Comparison of ENCODE assay signal across 20 cellular contexts in genomic region chr10:63921932-63922713, GRCh38.
A peak's percentile ranks its signal among the peaks of the same experiment; 100 is the strongest.
DNase-seq lines count a peak whose midpoint lies in the region; ATAC-seq, FAIRE-seq and TF ChIP-seq lines count a peak whose summit lies in the region.
"Had no signal": no experiment of that assay in that cellular context is flagged by ENCODE, and none has a peak within 500 bp of the region (broad histone marks: within the 10 kb centered on the region; RNA-seq: fewer than 3 reads in every experiment).

No MANE protein-coding gene starts in this region.

- H3K36me3 Mint-ChIP-seq in CD4-positive, alpha-beta T cell (ENCODE audit: low read depth), result no peaks in the 10 kb centered on the region
- H3K36me3 Mint-ChIP-seq: activated naive CD8-positive, alpha-beta T cell; stimulated activated memory B cell treated with anti-CD40 and anti-IgM and Interleukin-4, amounts not matched to agents 10 μg/mL and 1 μg/mL and 100 μg/mL, for 72 hours had no signal

- no peak for TF ChIP-seq RAD21 in K562 (CRISPR knock-in tag; conservative IDR thresholded peaks at IDR 0.05 in 1 of 2, IDR thresholded peaks at IDR 0.05 in 1 of 2)

- no peak for TF ChIP-seq CTCF in HEK293 (tag by site-specific recombination; IDR thresholded peaks at IDR 0.05)
- no peak for TF ChIP-seq CTCF in K562 (IDR thresholded peaks at IDR 0.05 in 2 of 3, conservative IDR thresholded peaks at IDR 0.05 in 1 of 3; ENCODE audit: insufficient read depth in 2 of 3, low read depth in 1 of 3, low read length in 3 of 3)
- TF ChIP-seq CTCF in right lobe of liver (IDR thresholded peaks at IDR 0.05), result no peak
- no peak for TF ChIP-seq CTCF in CD4-positive, alpha-beta T cell (IDR thresholded peaks at IDR 0.05)

- H3K4me3 ChIP-seq in HEK293 (ENCODE audit: low read depth, low read length) (no peak overlapping the region), K562 (no peak overlapping the region), right lobe of liver (no peak overlapping the region)
- H3K4me3 ChIP-seq: heart right ventricle, spleen had no signal

- no peak overlapping the region for H3K4me2 ChIP-seq in K562 (ENCODE audit: insufficient read depth, low read length)

- no peaks in the 10 kb centered on the region for H3K9me3 Mint-ChIP-seq in CD4-positive, alpha-beta T cell
- H3K9me3 Mint-ChIP-seq: stimulated activated memory B cell treated with anti-CD40 and anti-IgM and Interleukin-4, amounts not matched to agents 10 μg/mL and 1 μg/mL and 100 μg/mL, for 72 hours had no signal

- CTCF ChIA-PET in HEK293 (lab: Yijun Ruan, JAX), result interaction anchor here (1.0 kb wide), 1 partner anchor 55 kb away, joined by 6 read pairs; no protein-coding TSS in a partner anchor
- CTCF ChIA-PET in K562 (lab: Yijun Ruan, JAX; ENCODE audit: low intra/inter-chr PET ratio), result no interaction called here
- CTCF ChIA-PET in CD4-positive, alpha-beta T cell (lab: Charles Lee), result no interaction called here

- H3K9ac ChIP-seq in K562 (ENCODE audit: insufficient read depth in 1 of 2, low read depth in 2 of 2, low read length in 2 of 2), result no peak overlapping the region

- no peaks in the 10 kb centered on the region for H3K79me2 ChIP-seq in K562 (ENCODE audit: control insufficient read depth, insufficient read depth, low read length)

- no peaks in the 10 kb centered on the region for H3K9me1 ChIP-seq in K562 (ENCODE audit: control insufficient read depth, insufficient read depth, low read length)

- WGBS in K562 (ENCODE audit: insufficient coverage, low coverage, missing lambda C conversion rate), result 0% methylated on average over 4 of the region's 4 CpGs
- 47% methylated on average over 4 of the region's 4 CpGs for WGBS in right lobe of liver (ENCODE audit: insufficient coverage, low coverage, low lambda C conversion rate, missing lambda C conversion rate)

- no peak for TF ChIP-seq EP300 in K562 (IDR thresholded peaks at IDR 0.05; ENCODE audit: low read length)

- no peaks in the 10 kb centered on the region for H3K9me3 ChIP-seq in HEK293 (ENCODE audit: control insufficient read depth, insufficient read depth, low read depth, low read length)
- no peaks in the 10 kb centered on the region for H3K9me3 ChIP-seq in K562 (replicated peaks; ENCODE audit: control insufficient read depth, insufficient read depth, low read depth, low read length)
- H3K9me3 ChIP-seq in right lobe of liver, result no peaks in the 10 kb centered on the region
- H3K9me3 ChIP-seq in CD4-positive, alpha-beta T cell (ENCODE audit: control insufficient read depth, low read length), result no peaks in the 10 kb centered on the region
- H3K9me3 ChIP-seq: heart right ventricle, spleen had no signal

- H3K27ac ChIP-seq in HEK293 (ENCODE audit: extremely low read depth, low read depth, low read length) (no peak overlapping the region), K562 (ENCODE audit: extremely low read depth, low read depth, low read length) (no peak overlapping the region), right lobe of liver (no peak overlapping the region)
- no peak overlapping the region for H3K27ac ChIP-seq in CD4-positive, alpha-beta T cell (ENCODE audit: low read depth, low read length)
- H3K27ac ChIP-seq: epithelial cell of prostate, heart right ventricle, spleen had no signal

- no peak overlapping the region for H3K4me3 Mint-ChIP-seq in CD4-positive, alpha-beta T cell
- H3K4me3 Mint-ChIP-seq: activated naive CD8-positive, alpha-beta T cell; HFFc6; stimulated activated memory B cell treated with anti-CD40 and anti-IgM and Interleukin-4, amounts not matched to agents 10 μg/mL and 1 μg/mL and 100 μg/mL, for 72 hours had no signal

- intact Hi-C loops in K562 (cut with micrococcal nuclease), result no loop called here
- intact Hi-C loops in right lobe of liver (cut with DNase I), result no loop called here
- intact Hi-C loops in CD4-positive, alpha-beta T cell (cut with DNase I, micrococcal nuclease), result no loop called here

- POLR2A ChIA-PET in HEK293 (lab: Yijun Ruan, JAX) (no interaction called here), K562 (lab: Yijun Ruan, JAX) (no interaction called here)
- POLR2A ChIA-PET in CD4-positive, alpha-beta T cell (lab: Charles Lee), result no interaction called here

- ATAC-seq in K562, result no peak
- ATAC-seq in right lobe of liver, result peak in 3 of 4 donors; percentile 66 to 85 (median 75)
- no peak for ATAC-seq in HG02610 (IDR thresholded peaks at IDR 0.05; ENCODE audit: unreplicated experiment)
- ATAC-seq in CD4-positive, alpha-beta T cell (ENCODE audit: poor library complexity), result no peak
- ATAC-seq: heart right ventricle; stimulated activated memory B cell treated with anti-CD40 and anti-IgM and Interleukin-4, amounts not matched to agents 10 μg/mL and 1 μg/mL and 100 μg/mL, for 72 hours had no signal

- FAIRE-seq in K562 (lab: Jason Lieb, UNC), result no peak

- H2AFZ ChIP-seq in K562 (ENCODE audit: low read depth, low read length), result no peak overlapping the region

- H3K4me1 ChIP-seq in HEK293 (ENCODE audit: control insufficient read depth, insufficient read depth, low read length), result peaks cover 5% of the 10 kb centered on the region
- no peaks in the 10 kb centered on the region for H3K4me1 ChIP-seq in K562 (replicated peaks in 1 of 2; ENCODE audit: control insufficient read depth in 2 of 2, insufficient read depth in 2 of 2, low read length in 2 of 2)
- no peaks in the 10 kb centered on the region for H3K4me1 ChIP-seq in right lobe of liver
- H3K4me1 ChIP-seq: spleen had no signal

- no peaks in the 10 kb centered on the region for H3K4me1 Mint-ChIP-seq in CD4-positive, alpha-beta T cell (ENCODE audit: low read depth)
- H3K4me1 Mint-ChIP-seq: stimulated activated memory B cell treated with anti-CD40 and anti-IgM and Interleukin-4, amounts not matched to agents 10 μg/mL and 1 μg/mL and 100 μg/mL, for 72 hours had no signal

- no TSS peak for BruUV-seq in K562 (replicated peaks; lab: Mats Ljungman, UMichigan)

- no peak for TF ChIP-seq POLR2A in K562 (conservative IDR thresholded peaks at IDR 0.05)
- TF ChIP-seq POLR2A in right lobe of liver (IDR thresholded peaks at IDR 0.05), result no peak

- H3K36me3 ChIP-seq in HEK293 (ENCODE audit: control insufficient read depth in 2 of 2, insufficient read depth in 1 of 2, low read length in 2 of 2), result no peaks in the 10 kb centered on the region
- H3K36me3 ChIP-seq in K562 (ENCODE audit: control insufficient read depth, insufficient read depth, low read length), result no peaks in the 10 kb centered on the region
- no peaks in the 10 kb centered on the region for H3K36me3 ChIP-seq in right lobe of liver
- H3K36me3 ChIP-seq: heart right ventricle, spleen had no signal

- H3K27ac Mint-ChIP-seq in CD4-positive, alpha-beta T cell, result no peak overlapping the region
- H3K27ac Mint-ChIP-seq: activated naive CD8-positive, alpha-beta T cell; HFFc6; stimulated activated memory B cell treated with anti-CD40 and anti-IgM and Interleukin-4, amounts not matched to agents 10 μg/mL and 1 μg/mL and 100 μg/mL, for 72 hours had no signal

- DNase-seq in AG20443 (ENCODE audit: low spot score) (peak; percentile 14), K562 (ENCODE audit: extremely low read depth in 1 of 4, low spot score in 3 of 4) (no peak), right lobe of liver (no peak), NCI-H1694 treated with DMSO at 0.1 percent for 48 hours (lab: John Stamatoyannopoulos, UW) (no peak)
- DNase-seq in CD4-positive, alpha-beta T cell, result no peak
- DNase-seq in stimulated activated CD4-positive, alpha-beta T cell treated with anti-CD3 and anti-CD28 coated beads, Interleukin-15, amount 100 ng/mL, for 24 hours, result no peak
- DNase-seq: activated CD8-positive, alpha-beta memory T cell treated with anti-CD3 and anti-CD28 coated beads, Interleukin-2, amount 50 U/mL, for 4 hours; COR-L47; heart right ventricle; HFFc6; mesenchymal stem cell; NCI-H1694; occipital lobe; spleen; stimulated activated CD4-positive, alpha-beta T cell treated with anti-CD3 and anti-CD28 coated beads, Interleukin-4, amount 100 ng/mL, for 1 hour had no signal

- no peaks in the 10 kb centered on the region; the same call in 1 of the 2 replicates for H4K20me1 ChIP-seq in K562 (replicated peaks; ENCODE audit: control insufficient read depth, insufficient read depth, low read length)

- in situ Hi-C loops in K562 (cut with MboI), result no loop called here

- H3K27me3 ChIP-seq in K562 (ENCODE audit: control insufficient read depth in 2 of 2, insufficient read depth in 2 of 2, low read length in 2 of 2), result no peaks in the 10 kb centered on the region
- no peaks in the 10 kb centered on the region for H3K27me3 ChIP-seq in right lobe of liver
- H3K27me3 ChIP-seq in CD4-positive, alpha-beta T cell (ENCODE audit: control insufficient read depth, insufficient read depth, low read length), result no peaks in the 10 kb centered on the region

- peaks cover 10% of the 10 kb centered on the region for H3K27me3 Mint-ChIP-seq in CD4-positive, alpha-beta T cell

TF ChIP-seq in HEK293, 187 proteins besides CTCF, POLR2A, EP300 and RAD21 (continues in another document):
- TF ChIP-seq ZBTB17 (tag by site-specific recombination; IDR thresholded peaks at IDR 0.05) (peak; percentile 53), GLIS2 (tag by site-specific recombination; IDR thresholded peaks at IDR 0.05) (no peak), ZNF776 (tag by site-specific recombination; IDR thresholded peaks at IDR 0.05; ENCODE audit: borderline replicate concordance) (no peak), ZNF146 (tag by site-specific recombination; IDR thresholded peaks at IDR 0.05) (no peak)

TF ChIP-seq in K562, 482 proteins besides CTCF, POLR2A, EP300 and RAD21:
- TF ChIP-seq TEAD4 (IDR thresholded peaks at IDR 0.05; ENCODE audit: low read length), result no peak
- no peak for TF ChIP-seq TEAD4 (CRISPR knock-in tag; IDR thresholded peaks at IDR 0.05; ENCODE audit: borderline replicate concordance)
- no peak for TF ChIP-seq ZNF124 (CRISPR knock-in tag; IDR thresholded peaks at IDR 0.05)
- TF ChIP-seq ATF3 (IDR thresholded peaks at IDR 0.05), result peak; percentile 34
- TF ChIP-seq ATF3 (CRISPR knock-in tag; conservative IDR thresholded peaks at IDR 0.05), result no peak
- TF ChIP-seq SMAD1 (IDR thresholded peaks at IDR 0.05; ENCODE audit: low read depth, low read length, partially characterized antibody), result no peak

Comparison
In these comparisons a context has a peak if more than half of its experiments do, and no peak if none do; other contexts are left out.
1. ATAC-seq: peak in right lobe of liver (3 of 4); none in K562 (single experiment), HG02610 (single experiment) and CD4-positive, alpha-beta T cell (single experiment).